Comparison of ENCODE assay signal across 8 cellular contexts in genomic region chr3:123028233-123028828, GRCh38. TPM values are rescaled to one million over a fixed set of nuclear protein-coding genes. Genes with fewer than 3 reads are reported as not detected.
DNase-seq lines count a peak whose midpoint lies in the region; ATAC-seq and TF ChIP-seq lines count a peak whose summit lies in the region.

No MANE protein-coding gene starts in this region.

- H3K27me3 ChIP-seq in dorsolateral prefrontal cortex (peaks cover 0 to 34% (median 0%) of the 10 kb centered on the region in 45 donors), liver (ENCODE audit: control insufficient read depth in 4 of 4, insufficient read depth in 4 of 4, low read length in 3 of 4) (no peaks in the 10 kb centered on the region)

- H3K36me3 Mint-ChIP-seq in T-helper 17 cell (ENCODE audit: low read depth) = peaks cover 16% of the 10 kb centered on the region

- H3K4me3 Mint-ChIP-seq in T-helper 17 cell = peak overlapping the region; percentile 90

- peaks cover 32% of the 10 kb centered on the region for H3K27me3 Mint-ChIP-seq in T-helper 17 cell

- peaks cover 17% of the 10 kb centered on the region for H3K4me1 Mint-ChIP-seq in T-helper 17 cell

- peak; percentile 58 for DNase-seq in A172 (ENCODE audit: low spot score)
- peak; percentile 53 for DNase-seq in GM12865 (ENCODE audit: low read depth)
- peak; percentile 84 for DNase-seq in NCI-H146 treated with DMSO at 0.1 percent for 48 hours (lab: John Stamatoyannopoulos, UW; ENCODE audit: unreplicated experiment)
- DNase-seq in T-helper 17 cell = no peak
- peak in 8 of 10 donors; percentile 25 to 46 (median 40) for DNase-seq in dorsolateral prefrontal cortex
- DNase-seq in stimulated activated naive CD8-positive, alpha-beta T cell treated with anti-CD3 and anti-CD28 coated beads, Interleukin-15, Interleukin-2, amounts not matched to agents 100 U/mL and 50 U/mL, for 24 hours = peak; percentile 11

- H3K9ac ChIP-seq in liver (ENCODE audit: low read depth in 1 of 2, low read length in 2 of 2) = no peak overlapping the region

- H3K4me1 ChIP-seq in liver (ENCODE audit: control insufficient read depth in 4 of 4, insufficient read depth in 4 of 4, low read length in 3 of 4) = peaks cover 14 to 31% (median 17%) of the 10 kb centered on the region in 4 donors

- H3K36me3 ChIP-seq in liver (ENCODE audit: control insufficient read depth in 4 of 4, insufficient read depth in 3 of 4, low read depth in 1 of 4, low read length in 3 of 4) = no peaks in the 10 kb centered on the region

- intact Hi-C loops in dorsolateral prefrontal cortex (cut with DNase I) = loop anchor here (2.0 to 10.0 kb wide), 4 partner anchors 86 to 1481 kb away; partner anchors contain the start of genes HSPBAP1 (in 1 of the 2), POLQ (in 1 of the 2) and SLC49A4 (in 1 of the 2)

- no peaks in the 10 kb centered on the region for H3K9me3 ChIP-seq in T-helper 17 cell (ENCODE audit: control insufficient read depth, low read length, poor library complexity, severe bottlenecking)
- H3K9me3 ChIP-seq in liver (ENCODE audit: control insufficient read depth in 4 of 4, low read length in 3 of 4) = no peaks in the 10 kb centered on the region

- TF ChIP-seq CTCF in GM12865 (IDR thresholded peaks at IDR 0.05; ENCODE audit: insufficient read depth, low read depth, low read length, missing control alignments) (peak; percentile 30), dorsolateral prefrontal cortex (IDR thresholded peaks at IDR 0.05 in 54 of 56, conservative IDR thresholded peaks at IDR 0.05 in 2 of 56; ENCODE audit: low read depth in 1 of 56, partially characterized antibody in 56 of 56) (peak in 55 of 56 donors; percentile 46 to 81 (median 65)), liver (IDR thresholded peaks at IDR 0.05; ENCODE audit: low read depth, low read length, missing input control) (peak; percentile 38)

- H3K4me3 ChIP-seq in GM12865 (ENCODE audit: low read depth, low read length) (peak overlapping the region; percentile 32), dorsolateral prefrontal cortex (peak overlapping the region; percentile 48 to 80 (median 69)), liver (ENCODE audit: low read depth in 1 of 3, low read length in 3 of 3) (peak overlapping the region; percentile 49 to 61 (median 50))

- peak; percentile 83 to 84 for TF ChIP-seq RAD21 in liver (IDR thresholded peaks at IDR 0.05)

- no peak overlapping the region for H3K27ac Mint-ChIP-seq in T-helper 17 cell

- peak overlapping the region in 34 of 59 donors; percentile 2 to 77 (median 48) for H3K27ac ChIP-seq in dorsolateral prefrontal cortex
- no peak overlapping the region for H3K27ac ChIP-seq in liver (ENCODE audit: low read depth in 1 of 2, low read length in 2 of 2)

- ATAC-seq in T-helper 17 cell = peak; percentile 51
- ATAC-seq in stimulated activated naive CD8-positive, alpha-beta T cell treated with anti-CD3 and anti-CD28 coated beads, Interleukin-15, Interleukin-2, amounts not matched to agents 100 U/mL and 50 U/mL, for 24 hours = peak; percentile 30
- no peak for ATAC-seq in HG02938 (IDR thresholded peaks at IDR 0.05; ENCODE audit: unreplicated experiment)

- WGBS in liver = 2% methylated on average over 21 of the region's 21 CpGs

TF ChIP-seq in liver, 16 proteins besides CTCF, POLR2A, EP300 and RAD21:
- TF ChIP-seq TAF1 (conservative IDR thresholded peaks at IDR 0.05) = no peak
- no peak for TF ChIP-seq JUND (IDR thresholded peaks at IDR 0.05)
- TF ChIP-seq FOXA1 (IDR thresholded peaks at IDR 0.05) = no peak
- no peak for TF ChIP-seq YY1 (IDR thresholded peaks at IDR 0.05)
- TF ChIP-seq HNF4A (conservative IDR thresholded peaks at IDR 0.05) = no peak
- no peak for TF ChIP-seq EGR1 (IDR thresholded peaks at IDR 0.05; ENCODE audit: low read depth in 2 of 2)
- TF ChIP-seq FOXA2 (IDR thresholded peaks at IDR 0.05) = no peak
- TF ChIP-seq HNF4G (IDR thresholded peaks at IDR 0.05) = no peak
- TF ChIP-seq, protein P1, sequence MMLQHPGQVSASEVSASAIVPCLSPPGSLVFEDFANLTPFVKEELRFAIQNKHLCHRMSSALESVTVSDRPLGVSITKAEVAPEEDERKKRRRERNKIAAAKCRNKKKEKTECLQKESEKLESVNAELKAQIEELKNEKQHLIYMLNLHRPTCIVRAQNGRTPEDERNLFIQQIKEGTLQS (IDR thresholded peaks at IDR 0.05) = no peak
- no peak for TF ChIP-seq SP1 (IDR thresholded peaks at IDR 0.05)
- TF ChIP-seq, protein P2, sequence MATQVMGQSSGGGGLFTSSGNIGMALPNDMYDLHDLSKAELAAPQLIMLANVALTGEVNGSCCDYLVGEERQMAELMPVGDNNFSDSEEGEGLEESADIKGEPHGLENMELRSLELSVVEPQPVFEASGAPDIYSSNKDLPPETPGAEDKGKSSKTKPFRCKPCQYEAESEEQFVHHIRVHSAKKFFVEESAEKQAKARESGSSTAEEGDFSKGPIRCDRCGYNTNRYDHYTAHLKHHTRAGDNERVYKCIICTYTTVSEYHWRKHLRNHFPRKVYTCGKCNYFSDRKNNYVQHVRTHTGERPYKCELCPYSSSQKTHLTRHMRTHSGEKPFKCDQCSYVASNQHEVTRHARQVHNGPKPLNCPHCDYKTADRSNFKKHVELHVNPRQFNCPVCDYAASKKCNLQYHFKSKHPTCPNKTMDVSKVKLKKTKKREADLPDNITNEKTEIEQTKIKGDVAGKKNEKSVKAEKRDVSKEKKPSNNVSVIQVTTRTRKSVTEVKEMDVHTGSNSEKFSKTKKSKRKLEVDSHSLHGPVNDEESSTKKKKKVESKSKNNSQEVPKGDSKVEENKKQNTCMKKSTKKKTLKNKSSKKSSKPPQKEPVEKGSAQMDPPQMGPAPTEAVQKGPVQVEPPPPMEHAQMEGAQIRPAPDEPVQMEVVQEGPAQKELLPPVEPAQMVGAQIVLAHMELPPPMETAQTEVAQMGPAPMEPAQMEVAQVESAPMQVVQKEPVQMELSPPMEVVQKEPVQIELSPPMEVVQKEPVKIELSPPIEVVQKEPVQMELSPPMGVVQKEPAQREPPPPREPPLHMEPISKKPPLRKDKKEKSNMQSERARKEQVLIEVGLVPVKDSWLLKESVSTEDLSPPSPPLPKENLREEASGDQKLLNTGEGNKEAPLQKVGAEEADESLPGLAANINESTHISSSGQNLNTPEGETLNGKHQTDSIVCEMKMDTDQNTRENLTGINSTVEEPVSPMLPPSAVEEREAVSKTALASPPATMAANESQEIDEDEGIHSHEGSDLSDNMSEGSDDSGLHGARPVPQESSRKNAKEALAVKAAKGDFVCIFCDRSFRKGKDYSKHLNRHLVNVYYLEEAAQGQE (IDR thresholded peaks at IDR 0.05) = no peak
- TF ChIP-seq ZBTB33 (IDR thresholded peaks at IDR 0.05) = no peak
- no peak for TF ChIP-seq RXRA (IDR thresholded peaks at IDR 0.05)
- TF ChIP-seq, protein P3, sequence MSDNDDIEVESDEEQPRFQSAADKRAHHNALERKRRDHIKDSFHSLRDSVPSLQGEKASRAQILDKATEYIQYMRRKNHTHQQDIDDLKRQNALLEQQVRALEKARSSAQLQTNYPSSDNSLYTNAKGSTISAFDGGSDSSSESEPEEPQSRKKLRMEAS (IDR thresholded peaks at IDR 0.05) = no peak
- no peak for TF ChIP-seq NR2F2 (IDR thresholded peaks at IDR 0.05)
- no peak for TF ChIP-seq GABPA (IDR thresholded peaks at IDR 0.05 in 1 of 2, conservative IDR thresholded peaks at IDR 0.05 in 1 of 2)

RNA-seq across cellular contexts. Expression of gene SEMA5B, which starts 0.8 kb away (rescaled TPM):
- not detected in 2 replicates for total RNA-seq in A172 (2014; rRNA removed; shearing (Covaris generic))
- total RNA-seq in T-helper 17 cell (not detected), dorsolateral prefrontal cortex (10 to 100 TPM in 115 of 120 experiments, 1 to 10 TPM in 5; 7.1 to 30.8 (median 17.0) TPM), liver (1 to 10 TPM in 1 of 2 donors, under 1 TPM in 1; 0.25 to 1.1 TPM)
- under 1 TPM; 0.20 to 0.21 TPM for polyA plus RNA-seq in liver

RNA-seq across cellular contexts. Expression of gene PDIA5, which starts 38.5 kb away (rescaled TPM):
- 15.0 and 16.5 TPM in 2 replicates for total RNA-seq in A172 (2014; rRNA removed; shearing (Covaris generic))
- total RNA-seq in T-helper 17 cell (1 to 10 TPM; 4.6 to 6.2 TPM), dorsolateral prefrontal cortex (10 to 100 TPM in 15 of 120 experiments, 1 to 10 TPM in 105; 2.2 to 14.0 (median 6.8) TPM), liver (10 to 100 TPM; 64.2 to 94.6 TPM)
- 10 to 100 TPM; 36.8 to 62.3 TPM for polyA plus RNA-seq in liver

Comparison
In these comparisons a context has a peak if more than half of its experiments do, and no peak if none do; other contexts are left out.
1. DNase-seq: peak in A172 (single experiment), GM12865 (single experiment), NCI-H146 treated with DMSO at 0.1 percent for 48 hours (single experiment), dorsolateral prefrontal cortex (8 of 10) and stimulated activated naive CD8-positive, alpha-beta T cell treated with anti-CD3 and anti-CD28 coated beads, Interleukin-15, Interleukin-2, amounts not matched to agents 100 U/mL and 50 U/mL, for 24 hours (single experiment); none in T-helper 17 cell (0 of 3).
2. H3K27ac ChIP-seq: peak in dorsolateral prefrontal cortex (34 of 59); none in liver (0 of 2).
3. Peak in every context shown above with its lines, with median percentiles within 50 percentile points of each other: H3K4me3 ChIP-seq and CTCF ChIP-seq.